20 cellular contexts compared by ENCODE assay signal in genomic region chr4:3683077-3683743, GRCh38.
DNase-seq lines count a peak whose midpoint lies in the region; ATAC-seq and TF ChIP-seq lines count a peak whose summit lies in the region.
"Had no signal": no experiment of that assay in that cellular context is flagged by ENCODE, and none has a peak within 500 bp of the region (broad histone marks: within the 10 kb centered on the region; RNA-seq: fewer than 3 reads in every experiment).

No MANE protein-coding gene starts in this region.

- no peaks in the 10 kb centered on the region for H3K36me3 ChIP-seq in BE2C
- H3K36me3 ChIP-seq: BLaER1 had no signal

- H3K4me1 ChIP-seq in BE2C = no peaks in the 10 kb centered on the region

- H3K27ac Mint-ChIP-seq in glutamatergic neuron (ENCODE audit: unreplicated experiment) = no peak overlapping the region
- H3K27ac Mint-ChIP-seq: CD4-positive, alpha-beta T cell had no signal

- no peak overlapping the region for H3K4me3 ChIP-seq in BE2C (ENCODE audit: low read depth, low read length)
- H3K4me3 ChIP-seq: BLaER1, GM23248, SK-N-MC had no signal

- no peak for TF ChIP-seq CTCF in BE2C (IDR thresholded peaks at IDR 0.05; ENCODE audit: low read depth, low read length)
- TF ChIP-seq CTCF in glutamatergic neuron (IDR thresholded peaks at IDR 0.05; ENCODE audit: partially characterized antibody, unreplicated experiment) = no peak

- peaks cover 5% of the 10 kb centered on the region for H3K27me3 Mint-ChIP-seq in glutamatergic neuron (ENCODE audit: unreplicated experiment)
- H3K27me3 Mint-ChIP-seq: CD4-positive, alpha-beta T cell had no signal

- H3K9me3 ChIP-seq in BE2C = no peaks in the 10 kb centered on the region
- H3K9me3 ChIP-seq: BLaER1 had no signal

- peaks cover 2% of the 10 kb centered on the region for H3K4me1 Mint-ChIP-seq in glutamatergic neuron (ENCODE audit: low read depth, unreplicated experiment)

- no peaks in the 10 kb centered on the region for H3K27me3 ChIP-seq in BE2C
- H3K27me3 ChIP-seq: BLaER1 had no signal

- no peak for ATAC-seq in HG03280 (IDR thresholded peaks at IDR 0.05; ENCODE audit: unreplicated experiment)
- ATAC-seq in GM19455 (IDR thresholded peaks at IDR 0.05; ENCODE audit: unreplicated experiment) = no peak

- peak; percentile 6 for DNase-seq in BE2C
- DNase-seq in RPMI8226 = peak; percentile 60
- peak; percentile 12 for DNase-seq in glutamatergic neuron
- DNase-seq in posterior vena cava (ENCODE audit: low spot score) = peak; percentile 74
- no peak for DNase-seq in GM03348 (ENCODE audit: low spot score)
- DNase-seq in amniotic stem cell (lab: John Stamatoyannopoulos, UW) = no peak
- DNase-seq: CD4-positive, alpha-beta T cell; GM23248; HCEC 1CT; KBM-7; MV-4-11; NCI-H1105; NCI-H2029; NCI-H2227 treated with DMSO at 0.1 percent for 48 hours; NCI-H69; SIG-M5 had no signal

- no peaks in the 10 kb centered on the region for H3K36me3 Mint-ChIP-seq in glutamatergic neuron (ENCODE audit: unreplicated experiment)

- intact Hi-C loops in posterior vena cava (cut with DNase I) = no loop called here

- no peak overlapping the region for H3K4me3 Mint-ChIP-seq in glutamatergic neuron (ENCODE audit: unreplicated experiment)
- H3K4me3 Mint-ChIP-seq: CD4-positive, alpha-beta T cell had no signal

- H3K9me3 Mint-ChIP-seq in glutamatergic neuron (ENCODE audit: unreplicated experiment) = peaks cover 5% of the 10 kb centered on the region
- H3K9me3 Mint-ChIP-seq: CD4-positive, alpha-beta T cell had no signal

Comparison
In these comparisons a context has a peak if more than half of its experiments do, and no peak if none do; other contexts are left out.
1. DNase-seq: peak in BE2C (single experiment), RPMI8226 (single experiment), glutamatergic neuron (single experiment) and posterior vena cava (single experiment); none in GM03348 (single experiment) and amniotic stem cell (single experiment).